Comparison of ENCODE assay signal across 8 cellular contexts in genomic region chr4:109998867-109999303, GRCh38.
DNase-seq lines count a peak whose midpoint lies in the region; ATAC-seq and TF ChIP-seq lines count a peak whose summit lies in the region.

No MANE protein-coding gene starts in this region.

- in situ Hi-C loops in SK-MEL-5 (cut with HindIII; ENCODE audit: low pct_unique_long_range_greater_than_20kb, low sequenced_read_pairs): no loop called here

- H3K27me3 Mint-ChIP-seq in nephron progenitor cell (ENCODE audit: low read depth, poor library complexity): peaks cover 7% of the 10 kb centered on the region

- H3K4me2 ChIP-seq in KMS-11: peak overlapping the region; percentile 7; the same call in 1 of the 2 replicates

- TF ChIP-seq CTCF in KMS-11 (conservative IDR thresholded peaks at IDR 0.05; ENCODE audit: low read depth, low read length) (peak; percentile 80), epithelial cell of esophagus (IDR thresholded peaks at IDR 0.05; ENCODE audit: insufficient read depth, low read depth, low read length, missing control alignments) (peak; percentile 72), nephron progenitor cell (IDR thresholded peaks at IDR 0.05) (peak; percentile 79)

- H3K27me3 ChIP-seq in KMS-11 (ENCODE audit: insufficient read depth, low read depth): no peaks in the 10 kb centered on the region

- no peak overlapping the region for H3K27ac Mint-ChIP-seq in nephron progenitor cell

- H3K4me1 Mint-ChIP-seq in nephron progenitor cell: peaks cover 10% of the 10 kb centered on the region

- intact Hi-C loops in Right ventricle myocardium superior (cut with DNase I) (loop anchor here (5.0 kb wide), 1 partner anchor 518 kb away; no protein-coding TSS in a partner anchor), Right ventricle myocardium inferior (cut with DNase I) (loop anchor here (2.0 kb wide), 1 partner anchor 516 kb away; no protein-coding TSS in a partner anchor)

- H3K4me3 Mint-ChIP-seq in nephron progenitor cell: no peak overlapping the region

- H3K9me3 Mint-ChIP-seq in nephron progenitor cell: no peaks in the 10 kb centered on the region

- no peaks in the 10 kb centered on the region for H4K20me1 ChIP-seq in KMS-11 (ENCODE audit: insufficient read depth)

- ATAC-seq in Right ventricle myocardium superior (ENCODE audit: poor library complexity): peak; percentile 68
- no peak for ATAC-seq in Right ventricle myocardium inferior
- peak; percentile 42 for ATAC-seq in GM21526 (IDR thresholded peaks at IDR 0.05; ENCODE audit: low FRiP score, unreplicated experiment)

- no peaks in the 10 kb centered on the region for H3K36me3 Mint-ChIP-seq in nephron progenitor cell (ENCODE audit: low read depth)

- no peaks in the 10 kb centered on the region for H3K79me2 ChIP-seq in KMS-11 (ENCODE audit: insufficient read depth, low read depth)

- H3K36me3 ChIP-seq in KMS-11 (ENCODE audit: insufficient read depth): no peaks in the 10 kb centered on the region

- DNase-seq in Right ventricle myocardium superior: no peak
- no peak for DNase-seq in Right ventricle myocardium inferior (ENCODE audit: missing footprints)
- peak; percentile 73 for DNase-seq in SK-MEL-5 (ENCODE audit: low read depth, low spot score)
- peak; percentile 73 for DNase-seq in epithelial cell of esophagus (ENCODE audit: low read depth)
- peak; percentile 27 for DNase-seq in nephron progenitor cell
- DNase-seq in NCI-H187 (lab: John Stamatoyannopoulos, UW): no peak

- no peak overlapping the region for H2AFZ ChIP-seq in KMS-11 (ENCODE audit: low read depth)

- no peak overlapping the region for H3K4me3 ChIP-seq in KMS-11 (IDR thresholded peaks at IDR 0.05; ENCODE audit: insufficient read depth, low read depth, low read length)
- H3K4me3 ChIP-seq in epithelial cell of esophagus (ENCODE audit: low read length): no peak overlapping the region

- no peak overlapping the region for H3K27ac ChIP-seq in KMS-11

- H3K4me1 ChIP-seq in KMS-11 (ENCODE audit: low read depth, poor library complexity, severe bottlenecking): peaks cover 14% of the 10 kb centered on the region

- no peak overlapping the region for H3K9ac ChIP-seq in KMS-11

Comparison
In these comparisons a context has a peak if more than half of its experiments do, and no peak if none do; other contexts are left out.
1. DNase-seq: peak in SK-MEL-5 (single experiment), epithelial cell of esophagus (single experiment) and nephron progenitor cell (single experiment); none in Right ventricle myocardium superior (single experiment), Right ventricle myocardium inferior (single experiment) and NCI-H187 (0 of 2).
2. Peak in every context shown above with its lines, with median percentiles within 50 percentile points of each other: CTCF ChIP-seq.